In the genomic region with DNA sequence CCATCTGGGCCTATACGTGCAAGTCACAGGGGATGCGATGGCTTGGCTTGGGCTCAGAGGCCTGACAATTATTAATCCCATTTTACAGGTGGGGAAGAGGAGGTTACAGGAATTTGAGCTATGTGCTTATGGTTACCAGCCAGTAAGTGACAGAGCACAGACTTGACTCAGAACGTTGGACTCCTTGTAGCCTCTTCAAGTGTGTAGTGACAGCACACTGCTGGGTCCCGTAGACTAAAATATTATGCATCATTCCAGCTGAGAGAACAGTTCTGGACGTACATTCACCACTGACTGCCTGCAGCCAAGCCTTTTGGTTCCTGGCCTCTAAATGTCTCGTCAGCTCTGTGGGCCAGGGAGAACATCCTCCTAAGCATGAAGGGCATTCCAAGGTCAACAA, we compare ENCODE assay signal across 19 cellular contexts.
DNase-seq lines count a peak whose midpoint lies in the region; ATAC-seq and TF ChIP-seq lines count a peak whose summit lies in the region.
"Had no signal": no experiment of that assay in that cellular context is flagged by ENCODE, and none has a peak within 500 bp of the region (broad histone marks: within the 10 kb centered on the region; RNA-seq: fewer than 3 reads in every experiment).

No MANE protein-coding gene starts in this region.

- TF ChIP-seq EP300 in SK-N-SH (IDR thresholded peaks at IDR 0.05; ENCODE audit: borderline replicate concordance in 1 of 2, low read depth in 1 of 2, low read length in 1 of 2): no peak

- WGBS in SK-N-SH (ENCODE audit: low lambda C conversion rate): 56% methylated on average over 6 of the region's 6 CpGs

- H3K4me1 ChIP-seq in SK-N-SH (ENCODE audit: control insufficient read depth in 1 of 2, insufficient read depth in 2 of 2, low read depth in 1 of 2, low read length in 1 of 2): peaks cover 0 to 28% of the 10 kb centered on the region in 2 experiments; a peak in 2 of 4 replicates

- peak overlapping the region; percentile 55 for H3K27ac ChIP-seq in AG04450 (ENCODE audit: low read depth, low read length)
- H3K27ac ChIP-seq in SK-N-SH (ENCODE audit: low read depth in 2 of 2, low read length in 1 of 2): peak overlapping the region in 1 of 2 experiments; percentile 95; a peak in 1 of 4 replicates
- H3K27ac ChIP-seq: dorsolateral prefrontal cortex, upper lobe of left lung had no signal

- DNase-seq in AG04450 (ENCODE audit: low read depth, low spot score) (no peak), HK-2 (ENCODE audit: unreplicated experiment) (peak; percentile 79), astrocyte of the hippocampus (ENCODE audit: low read depth, low spot score) (peak; percentile 41), kidney tubule cell (ENCODE audit: low spot score) (peak; percentile 100), SK-N-SH (no peak), NCI-H774 (lab: John Stamatoyannopoulos, UW) (no peak), Kasumi-1 (lab: John Stamatoyannopoulos, UW) (no peak)
- DNase-seq: activated CD8-positive, alpha-beta T cell treated with anti-CD3 and anti-CD28 coated beads, Interleukin-2, amount 10 ng/mL, durations not matched to agents 7 days and 5 days; COR-L47; dorsolateral prefrontal cortex; GF-D8; NCI-H1694; NCI-H345; retina; stimulated activated naive CD4-positive, alpha-beta T cell treated with Interleukin-2 at 50 U/mL for 16 hours; upper lobe of left lung had no signal

- H3K9me3 ChIP-seq in AG04450 (ENCODE audit: control insufficient read depth, insufficient read depth, low read length): no peaks in the 10 kb centered on the region
- no peaks in the 10 kb centered on the region for H3K9me3 ChIP-seq in SK-N-SH
- H3K9me3 ChIP-seq: HAP-1, upper lobe of left lung had no signal

- H3K79me2 ChIP-seq in SK-N-SH (ENCODE audit: insufficient read depth): no peaks in the 10 kb centered on the region

- H2AFZ ChIP-seq in SK-N-SH (ENCODE audit: low read depth): no peak overlapping the region

- no peaks in the 10 kb centered on the region for H3K36me3 ChIP-seq in SK-N-SH (replicated peaks in 1 of 2; ENCODE audit: control insufficient read depth in 1 of 2, insufficient read depth in 2 of 2, low read length in 1 of 2)
- H3K36me3 ChIP-seq: HAP-1, upper lobe of left lung had no signal

- POLR2A ChIA-PET in AG04450 (lab: Yijun Ruan, JAX): no interaction called here
- POLR2A ChIA-PET in SK-N-SH (lab: Yijun Ruan, JAX): no interaction called here

- H3F3A ChIP-seq in SK-N-SH (replicated peaks; ENCODE audit: insufficient read depth): peaks cover 29% of the 10 kb centered on the region

- no peak for ATAC-seq in GM19324 (IDR thresholded peaks at IDR 0.05; ENCODE audit: low FRiP score, unreplicated experiment)
- ATAC-seq: activated CD8-positive, alpha-beta T cell treated with anti-CD3 and anti-CD28 coated beads, Interleukin-2, amount 10 ng/mL, durations not matched to agents 7 days and 5 days; Right ventricle myocardium inferior had no signal

- CTCF ChIA-PET in AG04450 (lab: Charles Lee): no interaction called here
- CTCF ChIA-PET in SK-N-SH (lab: Yijun Ruan, JAX): no interaction called here

- no peak overlapping the region for H3K9ac ChIP-seq in SK-N-SH

- H3K4me2 ChIP-seq in SK-N-SH: no peak overlapping the region

- no peaks in the 10 kb centered on the region for H3K9me2 ChIP-seq in SK-N-SH

- TF ChIP-seq CTCF in AG04450 (IDR thresholded peaks at IDR 0.05; ENCODE audit: low read depth, low read length) (no peak), SK-N-SH (IDR thresholded peaks at IDR 0.05) (no peak)

- TF ChIP-seq RAD21 in SK-N-SH (IDR thresholded peaks at IDR 0.05; ENCODE audit: low read length): no peak

- H3K27me3 ChIP-seq in AG04450 (ENCODE audit: control insufficient read depth, insufficient read depth, low read length): no peaks in the 10 kb centered on the region
- no peaks in the 10 kb centered on the region for H3K27me3 ChIP-seq in SK-N-SH (ENCODE audit: insufficient read depth)
- H3K27me3 ChIP-seq: upper lobe of left lung had no signal

- H3K4me3 ChIP-seq in AG04450 (ENCODE audit: low read depth, low read length) (no peak overlapping the region), SK-N-SH (ENCODE audit: low read depth in 2 of 2, low read length in 1 of 2) (no peak overlapping the region)
- H3K4me3 ChIP-seq: dorsolateral prefrontal cortex, HAP-1, upper lobe of left lung had no signal

- no peaks in the 10 kb centered on the region for H4K20me1 ChIP-seq in SK-N-SH (ENCODE audit: insufficient read depth)

TF ChIP-seq in SK-N-SH, 30 proteins besides CTCF, POLR2A, EP300 and RAD21:
- TF ChIP-seq YY1 (IDR thresholded peaks at IDR 0.05; ENCODE audit: low read depth) (no peak), SIN3A (IDR thresholded peaks at IDR 0.05; ENCODE audit: borderline replicate concordance, low read depth, low read length) (no peak)
TF ChIP-seq in SK-N-SH: peak in this region for 0.

Comparison
In these comparisons a context has a peak if more than half of its experiments do, and no peak if none do; other contexts are left out.
1. DNase-seq: peak in HK-2 (single experiment), astrocyte of the hippocampus (single experiment) and kidney tubule cell (single experiment); none in AG04450 (single experiment), SK-N-SH (single experiment), NCI-H774 (single experiment) and Kasumi-1 (0 of 2).